In genomic region chr15:90400759-90401314, GRCh38 we compare ENCODE assay signal across 1 cellular context.
TF ChIP-seq lines count a peak whose summit lies in the region.

No MANE protein-coding gene starts in this region.

TF ChIP-seq in HepG2, 621 proteins besides CTCF, POLR2A, EP300 and RAD21 (continued from another document and continues in another):
- no peak for TF ChIP-seq SATB2 (CRISPR knock-in tag; IDR thresholded peaks at IDR 0.05)
- no peak for TF ChIP-seq ZFP36L1 (CRISPR knock-in tag; IDR thresholded peaks at IDR 0.05)
- TF ChIP-seq ZNF138 (CRISPR knock-in tag; IDR thresholded peaks at IDR 0.05; ENCODE audit: low read depth) = no peak
- no peak for TF ChIP-seq HNRNPH1 (optimal IDR thresholded peaks at IDR 0.05; ENCODE audit: low read depth, low read length)
- no peak for TF ChIP-seq ZBTB40 (IDR thresholded peaks at IDR 0.05)
- TF ChIP-seq ZBTB40 (CRISPR knock-in tag; IDR thresholded peaks at IDR 0.05) = no peak
- TF ChIP-seq ZNF543 (CRISPR knock-in tag; IDR thresholded peaks at IDR 0.05) = no peak
- no peak for TF ChIP-seq KDM5B (CRISPR knock-in tag; IDR thresholded peaks at IDR 0.05; ENCODE audit: borderline replicate concordance)
- TF ChIP-seq SOX5 (CRISPR knock-in tag; IDR thresholded peaks at IDR 0.05; ENCODE audit: borderline replicate concordance) = peak; percentile 48; the same call in 1 of the 2 replicates
- TF ChIP-seq STAG1 (CRISPR knock-in tag; IDR thresholded peaks at IDR 0.05) = no peak
- TF ChIP-seq LCORL (IDR thresholded peaks at IDR 0.05) = no peak
- TF ChIP-seq LCORL (CRISPR knock-in tag; IDR thresholded peaks at IDR 0.05) = peak; percentile 69; the same call in 1 of the 2 replicates
- TF ChIP-seq ZNF687 (CRISPR knock-in tag; IDR thresholded peaks at IDR 0.05) = no peak
- TF ChIP-seq HBP1 (CRISPR knock-in tag; IDR thresholded peaks at IDR 0.05; ENCODE audit: low read depth) = no peak
- peak; percentile 56 for TF ChIP-seq GATAD2A (CRISPR knock-in tag; IDR thresholded peaks at IDR 0.05)
- no peak for TF ChIP-seq FOXA1 (IDR thresholded peaks at IDR 0.05)
- TF ChIP-seq FOXA1 (CRISPR knock-in tag; IDR thresholded peaks at IDR 0.05) = peak; percentile 88
- no peak for TF ChIP-seq ZFP90 (CRISPR knock-in tag; IDR thresholded peaks at IDR 0.05; ENCODE audit: borderline replicate concordance)
- no peak for TF ChIP-seq ZNF263 (CRISPR knock-in tag; IDR thresholded peaks at IDR 0.05)
- TF ChIP-seq GTF3A (CRISPR knock-in tag; conservative IDR thresholded peaks at IDR 0.05) = no peak
- no peak for TF ChIP-seq SMARCC2 (IDR thresholded peaks at IDR 0.05)
- no peak for TF ChIP-seq TFDP2 (CRISPR knock-in tag; IDR thresholded peaks at IDR 0.05)
- TF ChIP-seq ELK4 (CRISPR knock-in tag; IDR thresholded peaks at IDR 0.05; ENCODE audit: borderline replicate concordance) = no peak
- no peak for TF ChIP-seq ZNF430 (CRISPR knock-in tag; IDR thresholded peaks at IDR 0.05)
- TF ChIP-seq TFE3 (CRISPR knock-in tag; IDR thresholded peaks at IDR 0.05) = no peak
- no peak for TF ChIP-seq ZSCAN12 (CRISPR knock-in tag; IDR thresholded peaks at IDR 0.05)
- TF ChIP-seq MEF2D (CRISPR knock-in tag; IDR thresholded peaks at IDR 0.05) = no peak
- no peak for TF ChIP-seq ZMYM3 (CRISPR knock-in tag; IDR thresholded peaks at IDR 0.05)
- no peak; the same call in 1 of the 2 replicates for TF ChIP-seq ZBTB39 (CRISPR knock-in tag; IDR thresholded peaks at IDR 0.05)
- no peak for TF ChIP-seq E2F2 (CRISPR knock-in tag; IDR thresholded peaks at IDR 0.05; ENCODE audit: borderline replicate concordance)
- no peak for TF ChIP-seq NFIC (IDR thresholded peaks at IDR 0.05; ENCODE audit: low read length)
- TF ChIP-seq KAT2B (IDR thresholded peaks at IDR 0.05; ENCODE audit: borderline replicate concordance, low read depth, low read length) = no peak
- TF ChIP-seq NR2F6 (IDR thresholded peaks at IDR 0.05) = no peak
- TF ChIP-seq NR2F6 (CRISPR knock-in tag; IDR thresholded peaks at IDR 0.05) = no peak
- TF ChIP-seq HHEX (CRISPR knock-in tag; IDR thresholded peaks at IDR 0.05) = no peak
- no peak for TF ChIP-seq IRF9 (CRISPR knock-in tag; IDR thresholded peaks at IDR 0.05; ENCODE audit: borderline replicate concordance)
- TF ChIP-seq ZBTB7B (CRISPR knock-in tag; IDR thresholded peaks at IDR 0.05) = no peak
- peak; percentile 88 for TF ChIP-seq RFX1 (IDR thresholded peaks at IDR 0.05)
- no peak for TF ChIP-seq HNRNPLL (IDR thresholded peaks at IDR 0.05; ENCODE audit: low read depth, low read length, poor library complexity, severe bottlenecking)
- no peak for TF ChIP-seq HES4 (CRISPR knock-in tag; IDR thresholded peaks at IDR 0.05; ENCODE audit: borderline replicate concordance)
